ENCODE assay signal across 1 cellular context in genomic region chr1:76871355-76871974, GRCh38.
TF ChIP-seq lines count a peak whose summit lies in the region.

No MANE protein-coding gene starts in this region.

TF ChIP-seq in WTC11, 78 proteins besides CTCF, POLR2A, EP300 and RAD21 (continued from another document):
- no peak for TF ChIP-seq AFF4 (CRISPR knock-in tag; IDR thresholded peaks at IDR 0.05; ENCODE audit: borderline replicate concordance)
